In genomic region chr2:218732052-218732760, GRCh38 we compare ENCODE assay signal across 1 cellular context.
TF ChIP-seq lines count a peak whose summit lies in the region.

No MANE protein-coding gene starts in this region.

TF ChIP-seq in HepG2, 621 proteins besides CTCF, POLR2A, EP300 and RAD21 (continues in another document):
- TF ChIP-seq JARID2 (CRISPR knock-in tag; IDR thresholded peaks at IDR 0.05; ENCODE audit: insufficient replicate concordance), result no peak
- no peak for TF ChIP-seq GABPB1 (CRISPR knock-in tag; IDR thresholded peaks at IDR 0.05)
- TF ChIP-seq ZNF816 (CRISPR knock-in tag; IDR thresholded peaks at IDR 0.05; ENCODE audit: borderline replicate concordance), result no peak
- TF ChIP-seq ZNF7 (CRISPR knock-in tag; IDR thresholded peaks at IDR 0.05), result no peak
- peak; percentile 95 for TF ChIP-seq MAFF (IDR thresholded peaks at IDR 0.05; ENCODE audit: low read depth, low read length)
- TF ChIP-seq ZNF800 (CRISPR knock-in tag; IDR thresholded peaks at IDR 0.05), result no peak
- no peak for TF ChIP-seq NFIC (IDR thresholded peaks at IDR 0.05; ENCODE audit: low read length)
- no peak for TF ChIP-seq ZNF230 (CRISPR knock-in tag; IDR thresholded peaks at IDR 0.05)
- TF ChIP-seq SCMH1 (CRISPR knock-in tag; IDR thresholded peaks at IDR 0.05; ENCODE audit: borderline replicate concordance), result no peak
- no peak for TF ChIP-seq NFE2L2 (IDR thresholded peaks at IDR 0.05; ENCODE audit: low read length)
- TF ChIP-seq ZNF335 (CRISPR knock-in tag; IDR thresholded peaks at IDR 0.05), result 0 out of 2 replicates have a peak, but pooled peaks have one; percentile 6
- TF ChIP-seq ZNF761 (CRISPR knock-in tag; conservative IDR thresholded peaks at IDR 0.05), result no peak
- no peak for TF ChIP-seq ZNF879 (CRISPR knock-in tag; IDR thresholded peaks at IDR 0.05)
- TF ChIP-seq SP5 (CRISPR knock-in tag; IDR thresholded peaks at IDR 0.05; ENCODE audit: borderline replicate concordance, low read depth), result no peak
- TF ChIP-seq PHF21A (CRISPR knock-in tag; IDR thresholded peaks at IDR 0.05), result peak; percentile 43; the same call in 1 of the 2 replicates
- 0 out of 2 replicates have a peak, but pooled peaks have one; percentile 0 for TF ChIP-seq CCDC6 (CRISPR knock-in tag; IDR thresholded peaks at IDR 0.05)
- TF ChIP-seq ASH2L (IDR thresholded peaks at IDR 0.05; ENCODE audit: insufficient read length, low read depth, low read length), result no peak
- TF ChIP-seq NFE2 (CRISPR knock-in tag; IDR thresholded peaks at IDR 0.05), result 0 out of 2 replicates have a peak, but pooled peaks have one; percentile 14
- no peak for TF ChIP-seq KLF6 (CRISPR knock-in tag; IDR thresholded peaks at IDR 0.05)
- no peak for TF ChIP-seq TARDBP (CRISPR knock-in tag; IDR thresholded peaks at IDR 0.05)
- TF ChIP-seq ARID5B (CRISPR knock-in tag; IDR thresholded peaks at IDR 0.05), result no peak
- no peak for TF ChIP-seq ZNF513 (CRISPR knock-in tag; conservative IDR thresholded peaks at IDR 0.05)
- TF ChIP-seq TRIM24 (CRISPR knock-in tag; IDR thresholded peaks at IDR 0.05), result no peak
- no peak for TF ChIP-seq PHB2 (IDR thresholded peaks at IDR 0.05; ENCODE audit: partially characterized antibody)
- TF ChIP-seq HIC2 (CRISPR knock-in tag; IDR thresholded peaks at IDR 0.05; ENCODE audit: low read depth), result no peak
- TF ChIP-seq ATF7 (IDR thresholded peaks at IDR 0.05), result no peak
- TF ChIP-seq ATF7 (CRISPR knock-in tag; IDR thresholded peaks at IDR 0.05), result no peak
- TF ChIP-seq SOX5 (CRISPR knock-in tag; IDR thresholded peaks at IDR 0.05; ENCODE audit: borderline replicate concordance), result 0 out of 2 replicates have a peak, but pooled peaks have one; percentile 11
- no peak for TF ChIP-seq ZNF670 (CRISPR knock-in tag; IDR thresholded peaks at IDR 0.05; ENCODE audit: borderline replicate concordance)
- TF ChIP-seq ZNF33A (CRISPR knock-in tag; IDR thresholded peaks at IDR 0.05; ENCODE audit: borderline replicate concordance), result no peak
- no peak for TF ChIP-seq ZNF672 (CRISPR knock-in tag; IDR thresholded peaks at IDR 0.05)
- no peak for TF ChIP-seq ZNF296 (CRISPR knock-in tag; conservative IDR thresholded peaks at IDR 0.05)
- TF ChIP-seq KAT7 (CRISPR knock-in tag; IDR thresholded peaks at IDR 0.05; ENCODE audit: borderline replicate concordance), result no peak
- 0 out of 2 replicates have a peak, but pooled peaks have one; percentile 10 for TF ChIP-seq KAT8 (CRISPR knock-in tag; IDR thresholded peaks at IDR 0.05)
- TF ChIP-seq ZMAT3 (CRISPR knock-in tag; conservative IDR thresholded peaks at IDR 0.05), result no peak
- TF ChIP-seq MTA3 (CRISPR knock-in tag; IDR thresholded peaks at IDR 0.05), result no peak
- TF ChIP-seq E2F5 (CRISPR knock-in tag; conservative IDR thresholded peaks at IDR 0.05), result no peak
- TF ChIP-seq DPF2 (CRISPR knock-in tag; IDR thresholded peaks at IDR 0.05; ENCODE audit: borderline replicate concordance, low read depth), result no peak
- no peak for TF ChIP-seq KDM5A (IDR thresholded peaks at IDR 0.05; ENCODE audit: borderline replicate concordance, low read length)
- TF ChIP-seq ZNF607 (CRISPR knock-in tag; IDR thresholded peaks at IDR 0.05; ENCODE audit: borderline replicate concordance), result no peak; the same call in 1 of the 2 replicates
- TF ChIP-seq ZSCAN31 (CRISPR knock-in tag; IDR thresholded peaks at IDR 0.05; ENCODE audit: low read depth), result 0 out of 2 replicates have a peak, but pooled peaks have one; percentile 30
- no peak for TF ChIP-seq CHD2 (IDR thresholded peaks at IDR 0.05; ENCODE audit: low read depth, low read length)
- TF ChIP-seq PITX1 (CRISPR knock-in tag; IDR thresholded peaks at IDR 0.05), result peak; percentile 25; the same call in 1 of the 2 replicates
- peak; percentile 39; the same call in 1 of the 2 replicates for TF ChIP-seq PPARG (CRISPR knock-in tag; conservative IDR thresholded peaks at IDR 0.05)
- TF ChIP-seq ZNF609 (CRISPR knock-in tag; IDR thresholded peaks at IDR 0.05; ENCODE audit: borderline replicate concordance), result no peak
- TF ChIP-seq ZFP36L1 (CRISPR knock-in tag; IDR thresholded peaks at IDR 0.05), result 0 out of 2 replicates have a peak, but pooled peaks have one; percentile 25
- TF ChIP-seq TEF (CRISPR knock-in tag; IDR thresholded peaks at IDR 0.05), result no peak
- no peak for TF ChIP-seq ZBTB42 (CRISPR knock-in tag; IDR thresholded peaks at IDR 0.05)
- peak; percentile 94 to 96 for TF ChIP-seq MAFK (conservative IDR thresholded peaks at IDR 0.05 in 1 of 2, IDR thresholded peaks at IDR 0.05 in 1 of 2; ENCODE audit: low read length in 2 of 2)
- no peak for TF ChIP-seq SYNCRIP (IDR thresholded peaks at IDR 0.05; ENCODE audit: insufficient read depth, low read depth, low read length)
- no peak for TF ChIP-seq KDM5B (CRISPR knock-in tag; IDR thresholded peaks at IDR 0.05; ENCODE audit: borderline replicate concordance)
- TF ChIP-seq ZNF326 (CRISPR knock-in tag; IDR thresholded peaks at IDR 0.05; ENCODE audit: borderline replicate concordance), result no peak
- TF ChIP-seq MYPOP (CRISPR knock-in tag; IDR thresholded peaks at IDR 0.05), result peak; percentile 15; the same call in 1 of the 2 replicates
- no peak for TF ChIP-seq RFXAP (CRISPR knock-in tag; IDR thresholded peaks at IDR 0.05; ENCODE audit: borderline replicate concordance)
- no peak for TF ChIP-seq HHEX (CRISPR knock-in tag; IDR thresholded peaks at IDR 0.05)
- TF ChIP-seq RARA (CRISPR knock-in tag; IDR thresholded peaks at IDR 0.05), result peak; percentile 20; the same call in 1 of the 2 replicates
